In the genomic region with DNA sequence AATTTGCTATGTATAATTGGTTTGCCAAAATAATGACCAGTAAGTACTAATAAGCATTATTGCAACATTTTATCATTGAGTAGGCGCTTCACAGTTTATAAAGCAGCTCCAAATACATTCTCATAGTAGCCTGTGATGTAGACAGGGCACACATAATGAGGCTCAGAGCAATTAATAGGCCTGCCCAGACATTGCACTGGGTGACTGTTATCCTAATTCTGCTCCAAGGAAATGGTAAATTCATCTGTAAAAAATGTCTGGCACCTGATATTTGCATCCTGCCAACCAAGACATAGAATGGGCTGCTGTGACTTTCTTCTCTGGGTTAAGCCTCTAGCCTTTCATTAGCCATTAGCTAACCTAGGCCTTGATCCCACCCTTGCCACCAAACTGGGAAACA, we compare ENCODE assay signal across 20 cellular contexts.
"Had no signal": no experiment of that assay in that cellular context is flagged by ENCODE, and none has a peak within 500 bp of the region (broad histone marks: within the 10 kb centered on the region; RNA-seq: fewer than 3 reads in every experiment).

No MANE protein-coding gene starts in this region.

- ATAC-seq: HepG2, Right ventricle myocardium inferior had no signal

- DNase-seq: IMR-90, Kasumi-1, NCI-H1092, NCI-H1417, NCI-H1436 treated with DMSO at 0.1 percent for 48 hours, NCI-H1694, NCI-H187 treated with DMSO at 0.1 percent for 48 hours, NCI-H2029 treated with DMSO at 0.1 percent for 48 hours, NCI-H2171 treated with DMSO at 0.1 percent for 48 hours, NCI-H2227 treated with DMSO at 0.1 percent for 48 hours, NCI-H524, NCI-H526 treated with DMSO at 0.1 percent for 48 hours, NCI-H774, RPMI8226, SIG-M5 had no signal

- H3K27ac ChIP-seq: KMS-11, SJSA1, SK-N-MC had no signal

- H3K9me3 ChIP-seq: SJSA1 had no signal

- H3K27me3 ChIP-seq: SJSA1 had no signal

- H3K36me3 ChIP-seq: SJSA1 had no signal

- H3K4me3 ChIP-seq: SJSA1, SK-N-MC had no signal

- H3K4me1 ChIP-seq: SJSA1 had no signal
